In genomic region chr3:43442872-43443395, GRCh38 we compare ENCODE assay signal across 17 cellular contexts.
"Had no signal": no experiment of that assay in that cellular context is flagged by ENCODE, and none has a peak within 500 bp of the region (broad histone marks: within the 10 kb centered on the region; RNA-seq: fewer than 3 reads in every experiment).

No MANE protein-coding gene starts in this region.

- DNase-seq: activated CD4-positive, alpha-beta T cell treated with anti-CD3 and anti-CD28 coated beads, Interleukin-2, amount 10 ng/mL, durations not matched to agents 24 days and 14 days; activated CD8-positive, alpha-beta memory T cell treated with anti-CD3 and anti-CD28 coated beads, Interleukin-2, amount 50 U/mL, for 4 hours; activated naive CD4-positive, alpha-beta T cell treated with anti-CD3 and anti-CD28 coated beads for 36 hours; activated T-cell treated with anti-CD3 and anti-CD28 coated beads, Interleukin-2, amount 50 U/mL, for 4 hours; caudate nucleus; colonic mucosa; erythroblast; foreskin melanocyte; hypothalamus; nucleus accumbens; stimulated activated CD4-positive, alpha-beta T cell treated with anti-CD3 and anti-CD28 coated beads, Interleukin-4, amount 100 ng/mL, for 24 hours; stimulated activated naive B cell treated with anti-CD40 and anti-IgM and Interleukin-4, amounts not matched to agents 10 μg/mL and 1 μg/mL and 100 μg/mL, for 72 hours; uterus had no signal

- H3K4me3 ChIP-seq: colonic mucosa, smooth muscle cell, uterus had no signal

- H3K4me1 ChIP-seq: colonic mucosa, uterus had no signal

- H3K4me2 ChIP-seq: smooth muscle cell had no signal

- H3K27ac ChIP-seq: colonic mucosa, uterus had no signal

- H3K9me3 ChIP-seq: colonic mucosa, uterus had no signal

- H3K27me3 ChIP-seq: colonic mucosa, uterus had no signal

- H3K36me3 ChIP-seq: colonic mucosa, uterus had no signal

- ATAC-seq: activated T-cell treated with anti-CD3 and anti-CD28 coated beads, Interleukin-2, amount 50 U/mL, for 4 hours; left lobe of liver; natural killer cell treated with Interleukin-12 subunit alpha and Interleukin-12 subunit beta and Interleukin-15 and Interleukin-18, amount 100 ng/mL, for 72 hours; sciatic nerve; stimulated activated naive B cell treated with anti-CD40 and anti-IgM and Interleukin-4, amounts not matched to agents 10 μg/mL and 1 μg/mL and 100 μg/mL, for 72 hours had no signal
